8 cellular contexts compared by ENCODE assay signal in genomic region chr17:41962768-41963434, GRCh38. TPM values are rescaled to one million over a fixed set of nuclear protein-coding genes. Genes with fewer than 3 reads are reported as not detected.
A peak's percentile ranks its signal among the peaks of the same experiment; 100 is the strongest.
DNase-seq lines count a peak whose midpoint lies in the region; ATAC-seq and TF ChIP-seq lines count a peak whose summit lies in the region.

No MANE protein-coding gene starts in this region.

- in situ Hi-C loops in Caki2 (cut with HindIII; ENCODE audit: low pct_unique_long_range_greater_than_20kb, low sequenced_read_pairs), result no loop called here

- peak; percentile 24; the same call in 1 of the 3 replicates for ATAC-seq in RWPE2 (ENCODE audit: low read depth)
- peak in 1 of 2 donors; percentile 47 for ATAC-seq in upper lobe of left lung (ENCODE audit: low FRiP score in 2 of 2)
- ATAC-seq in GM21619 (IDR thresholded peaks at IDR 0.05; ENCODE audit: unreplicated experiment), result no peak

- H3K4me3 ChIP-seq in RWPE2 (ENCODE audit: severe bottlenecking) (no peak overlapping the region), upper lobe of left lung (no peak overlapping the region)

- DNase-seq in Caki2 (ENCODE audit: low read depth) (peak; percentile 48), Kasumi-1 (lab: John Stamatoyannopoulos, UW) (peak; percentile 64 to 82), RWPE2 (ENCODE audit: low spot score) (no peak), globus pallidus (ENCODE audit: low spot score) (peak; percentile 84), pons (ENCODE audit: low spot score) (peak; percentile 82), upper lobe of left lung (peak in 1 of 2 donors; percentile 66)
- DNase-seq in activated effector memory CD4-positive, alpha-beta T cell treated with anti-CD3 and anti-CD28 coated beads, Interleukin-2, amount 50 U/mL, for 16 hours, result peak; percentile 88

- no peak overlapping the region for H3K27ac ChIP-seq in RWPE2 (ENCODE audit: poor library complexity, severe bottlenecking)
- H3K27ac ChIP-seq in upper lobe of left lung, result no peak overlapping the region

- H3K36me3 ChIP-seq in RWPE2 (ENCODE audit: low read depth) (peaks cover under 1% of the 10 kb centered on the region), upper lobe of left lung (no peaks in the 10 kb centered on the region)

- no peak for TF ChIP-seq POLR2A in upper lobe of left lung (IDR thresholded peaks at IDR 0.05)

- no peaks in the 10 kb centered on the region for H3K4me1 ChIP-seq in RWPE2 (ENCODE audit: insufficient read depth, poor library complexity, severe bottlenecking)
- H3K4me1 ChIP-seq in upper lobe of left lung, result peaks cover 15 to 28% (median 21%) of the 10 kb centered on the region in 4 donors

- H3K27me3 ChIP-seq in RWPE2 (ENCODE audit: insufficient read depth, poor library complexity, severe bottlenecking), result no peaks in the 10 kb centered on the region
- H3K27me3 ChIP-seq in upper lobe of left lung, result no peaks in the 10 kb centered on the region

- TF ChIP-seq EP300 in upper lobe of left lung (IDR thresholded peaks at IDR 0.05), result no peak

- TF ChIP-seq CTCF in RWPE2 (IDR thresholded peaks at IDR 0.05; ENCODE audit: poor library complexity, severe bottlenecking), result peak; percentile 84
- TF ChIP-seq CTCF in upper lobe of left lung (IDR thresholded peaks at IDR 0.05), result peak; percentile 74 to 88 (median 82)

- H3K9me3 ChIP-seq in RWPE2 (ENCODE audit: severe bottlenecking) (no peaks in the 10 kb centered on the region), upper lobe of left lung (no peaks in the 10 kb centered on the region)

- 25 to 26% methylated on average over 4 to 9 of the region's 9 CpGs for WGBS in upper lobe of left lung, 2 donors

RNA-seq across cellular contexts. Expression of gene CNP, which starts 3.7 kb away (rescaled TPM):
- 50.2 and 67.0 TPM in 2 replicates for total RNA-seq in Caki2 (2014; rRNA removed; shearing (Covaris generic); ENCODE audit: low replicate concordance)
- total RNA-seq in upper lobe of left lung, result 10 to 100 TPM; 33.4 to 62.3 (median 45.3) TPM

RNA-seq across cellular contexts. Expression of gene ODAD4, which starts 32.5 kb away (rescaled TPM):
- total RNA-seq in Caki2 (2014; rRNA removed; shearing (Covaris generic); ENCODE audit: low replicate concordance), result 0.78 and 2.6 TPM in 2 replicates
- total RNA-seq in upper lobe of left lung, result 10 to 100 TPM in 2 of 6 donors, 1 to 10 TPM in 4; 1.2 to 16.9 (median 4.8) TPM

RNA-seq across cellular contexts. Expression of gene ACLY, which starts 44.1 kb away (rescaled TPM):
- total RNA-seq in Caki2 (2014; rRNA removed; shearing (Covaris generic); ENCODE audit: low replicate concordance), result 146 and 150 TPM in 2 replicates
- total RNA-seq in upper lobe of left lung, result 100 to 1,000 TPM in 2 of 6 donors, 10 to 100 TPM in 4; 41.9 to 132 (median 84.6) TPM

RNA-seq across cellular contexts. Expression of gene DNAJC7, which starts 54.3 kb away (rescaled TPM):
- 48.4 and 72.9 TPM in 2 replicates for total RNA-seq in Caki2 (2014; rRNA removed; shearing (Covaris generic); ENCODE audit: low replicate concordance)
- 100 to 1,000 TPM in 1 of 6 donors, 10 to 100 TPM in 5; 53.2 to 109 (median 73.5) TPM for total RNA-seq in upper lobe of left lung

RNA-seq across cellular contexts. Expression of gene NKIRAS2, which starts 57.0 kb away (rescaled TPM):
- 65.6 and 77.5 TPM in 2 replicates for total RNA-seq in Caki2 (2014; rRNA removed; shearing (Covaris generic); ENCODE audit: low replicate concordance)
- total RNA-seq in upper lobe of left lung, result 10 to 100 TPM; 27.2 to 36.6 (median 31.0) TPM
